ENCODE assay signal across 1 cellular context in genomic region chr6:22042713-22043112, GRCh38.
TF ChIP-seq lines count a peak whose summit lies in the region.

No MANE protein-coding gene starts in this region.

TF ChIP-seq in WTC11, 78 proteins besides CTCF, POLR2A, EP300 and RAD21 (continued from another document):
- TF ChIP-seq, protein P1, sequence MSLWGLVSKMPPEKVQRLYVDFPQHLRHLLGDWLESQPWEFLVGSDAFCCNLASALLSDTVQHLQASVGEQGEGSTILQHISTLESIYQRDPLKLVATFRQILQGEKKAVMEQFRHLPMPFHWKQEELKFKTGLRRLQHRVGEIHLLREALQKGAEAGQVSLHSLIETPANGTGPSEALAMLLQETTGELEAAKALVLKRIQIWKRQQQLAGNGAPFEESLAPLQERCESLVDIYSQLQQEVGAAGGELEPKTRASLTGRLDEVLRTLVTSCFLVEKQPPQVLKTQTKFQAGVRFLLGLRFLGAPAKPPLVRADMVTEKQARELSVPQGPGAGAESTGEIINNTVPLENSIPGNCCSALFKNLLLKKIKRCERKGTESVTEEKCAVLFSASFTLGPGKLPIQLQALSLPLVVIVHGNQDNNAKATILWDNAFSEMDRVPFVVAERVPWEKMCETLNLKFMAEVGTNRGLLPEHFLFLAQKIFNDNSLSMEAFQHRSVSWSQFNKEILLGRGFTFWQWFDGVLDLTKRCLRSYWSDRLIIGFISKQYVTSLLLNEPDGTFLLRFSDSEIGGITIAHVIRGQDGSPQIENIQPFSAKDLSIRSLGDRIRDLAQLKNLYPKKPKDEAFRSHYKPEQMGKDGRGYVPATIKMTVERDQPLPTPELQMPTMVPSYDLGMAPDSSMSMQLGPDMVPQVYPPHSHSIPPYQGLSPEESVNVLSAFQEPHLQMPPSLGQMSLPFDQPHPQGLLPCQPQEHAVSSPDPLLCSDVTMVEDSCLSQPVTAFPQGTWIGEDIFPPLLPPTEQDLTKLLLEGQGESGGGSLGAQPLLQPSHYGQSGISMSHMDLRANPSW (CRISPR knock-in tag; conservative IDR thresholded peaks at IDR 0.05; ENCODE audit: low read depth): no peak
- TF ChIP-seq, protein P2, sequence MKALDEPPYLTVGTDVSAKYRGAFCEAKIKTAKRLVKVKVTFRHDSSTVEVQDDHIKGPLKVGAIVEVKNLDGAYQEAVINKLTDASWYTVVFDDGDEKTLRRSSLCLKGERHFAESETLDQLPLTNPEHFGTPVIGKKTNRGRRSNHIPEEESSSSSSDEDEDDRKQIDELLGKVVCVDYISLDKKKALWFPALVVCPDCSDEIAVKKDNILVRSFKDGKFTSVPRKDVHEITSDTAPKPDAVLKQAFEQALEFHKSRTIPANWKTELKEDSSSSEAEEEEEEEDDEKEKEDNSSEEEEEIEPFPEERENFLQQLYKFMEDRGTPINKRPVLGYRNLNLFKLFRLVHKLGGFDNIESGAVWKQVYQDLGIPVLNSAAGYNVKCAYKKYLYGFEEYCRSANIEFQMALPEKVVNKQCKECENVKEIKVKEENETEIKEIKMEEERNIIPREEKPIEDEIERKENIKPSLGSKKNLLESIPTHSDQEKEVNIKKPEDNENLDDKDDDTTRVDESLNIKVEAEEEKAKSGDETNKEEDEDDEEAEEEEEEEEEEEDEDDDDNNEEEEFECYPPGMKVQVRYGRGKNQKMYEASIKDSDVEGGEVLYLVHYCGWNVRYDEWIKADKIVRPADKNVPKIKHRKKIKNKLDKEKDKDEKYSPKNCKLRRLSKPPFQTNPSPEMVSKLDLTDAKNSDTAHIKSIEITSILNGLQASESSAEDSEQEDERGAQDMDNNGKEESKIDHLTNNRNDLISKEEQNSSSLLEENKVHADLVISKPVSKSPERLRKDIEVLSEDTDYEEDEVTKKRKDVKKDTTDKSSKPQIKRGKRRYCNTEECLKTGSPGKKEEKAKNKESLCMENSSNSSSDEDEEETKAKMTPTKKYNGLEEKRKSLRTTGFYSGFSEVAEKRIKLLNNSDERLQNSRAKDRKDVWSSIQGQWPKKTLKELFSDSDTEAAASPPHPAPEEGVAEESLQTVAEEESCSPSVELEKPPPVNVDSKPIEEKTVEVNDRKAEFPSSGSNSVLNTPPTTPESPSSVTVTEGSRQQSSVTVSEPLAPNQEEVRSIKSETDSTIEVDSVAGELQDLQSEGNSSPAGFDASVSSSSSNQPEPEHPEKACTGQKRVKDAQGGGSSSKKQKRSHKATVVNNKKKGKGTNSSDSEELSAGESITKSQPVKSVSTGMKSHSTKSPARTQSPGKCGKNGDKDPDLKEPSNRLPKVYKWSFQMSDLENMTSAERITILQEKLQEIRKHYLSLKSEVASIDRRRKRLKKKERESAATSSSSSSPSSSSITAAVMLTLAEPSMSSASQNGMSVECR (CRISPR knock-in tag; IDR thresholded peaks at IDR 0.05; ENCODE audit: borderline replicate concordance): no peak
- TF ChIP-seq NR2C2 (CRISPR knock-in tag; IDR thresholded peaks at IDR 0.05): no peak
- no peak for TF ChIP-seq SOX15 (CRISPR knock-in tag; IDR thresholded peaks at IDR 0.05)
- no peak for TF ChIP-seq USF2 (CRISPR knock-in tag; IDR thresholded peaks at IDR 0.05)
